14 cellular contexts compared by ENCODE assay signal in genomic region chr17:55451758-55452468, GRCh38. TPM values are rescaled to one million over a fixed set of nuclear protein-coding genes. Genes with fewer than 3 reads are reported as not detected.
DNase-seq lines count a peak whose midpoint lies in the region; ATAC-seq, FAIRE-seq and TF ChIP-seq lines count a peak whose summit lies in the region.
"Had no signal": no experiment of that assay in that cellular context is flagged by ENCODE, and none has a peak within 500 bp of the region (broad histone marks: within the 10 kb centered on the region; RNA-seq: fewer than 3 reads in every experiment).

No MANE protein-coding gene starts in this region.

- no TSS peak for BruUV-seq in A673 (replicated peaks; lab: Mats Ljungman, UMichigan)

- H3K4me1 ChIP-seq in A673 (ENCODE audit: insufficient read depth, low read length, poor library complexity, severe bottlenecking) (peaks cover 61% of the 10 kb centered on the region), mesenchymal stem cell (ENCODE audit: control insufficient read depth, insufficient read depth, low read depth, low read length) (peaks cover 14% of the 10 kb centered on the region)
- H3K4me1 ChIP-seq in CD4-positive, alpha-beta memory T cell (ENCODE audit: insufficient read depth, low read length), result no peaks in the 10 kb centered on the region
- H3K4me1 ChIP-seq: right atrium auricular region had no signal

- H3K4ac ChIP-seq in mesenchymal stem cell (ENCODE audit: low read depth in 1 of 2, low read length in 2 of 2), result peak overlapping the region in 1 of 2 experiments; percentile 88

- peak overlapping the region; percentile 75 for H4K91ac ChIP-seq in mesenchymal stem cell (ENCODE audit: low read length)

- H3K27ac Mint-ChIP-seq in CD4-positive, alpha-beta memory T cell, result no peak overlapping the region
- H3K27ac Mint-ChIP-seq: T-cell had no signal

- WGBS in mesenchymal stem cell, result 63% methylated on average over 3 of the region's 3 CpGs

- peak overlapping the region; percentile 75 to 92 for H3K18ac ChIP-seq in mesenchymal stem cell (ENCODE audit: low read depth in 1 of 2, low read length in 2 of 2)

- H3K9me3 ChIP-seq in A673 (ENCODE audit: low read depth, low read length, poor library complexity, severe bottlenecking), result no peaks in the 10 kb centered on the region
- H3K9me3 ChIP-seq in mesenchymal stem cell (ENCODE audit: control insufficient read depth, low read length), result no peaks in the 10 kb centered on the region
- no peaks in the 10 kb centered on the region for H3K9me3 ChIP-seq in CD4-positive, alpha-beta memory T cell (ENCODE audit: control insufficient read depth in 1 of 2, low read length in 2 of 2)
- H3K9me3 ChIP-seq: right atrium auricular region had no signal

- peaks cover 7 to 9% of the 10 kb centered on the region in 2 donors for H3K27me3 Mint-ChIP-seq in CD4-positive, alpha-beta memory T cell

- H2BK5ac ChIP-seq in mesenchymal stem cell (ENCODE audit: low read depth, low read length, poor library complexity, severe bottlenecking), result no peak overlapping the region

- no peak overlapping the region for H3K4me3 ChIP-seq in A673 (ENCODE audit: low read depth, low read length, poor library complexity, severe bottlenecking)
- H3K4me3 ChIP-seq in mesenchymal stem cell (ENCODE audit: insufficient read depth in 1 of 2, low read depth in 1 of 2, low read length in 2 of 2), result no peak overlapping the region
- H3K4me3 ChIP-seq in CD4-positive, alpha-beta memory T cell (ENCODE audit: low read length in 2 of 2), result no peak overlapping the region
- H3K4me3 ChIP-seq: right atrium auricular region had no signal

- CTCF ChIA-PET in A673 (lab: Charles Lee), result interaction anchor here (0.6 to 0.7 kb wide), 2 partner anchors 42 to 266 kb away, joined by 5 to 10 read pairs; no protein-coding TSS in a partner anchor
- CTCF ChIA-PET in CD4-positive, alpha-beta memory T cell (lab: Charles Lee; ENCODE audit: partially characterized antibody), result no interaction called here

- no peak overlapping the region for H3K4me2 ChIP-seq in mesenchymal stem cell (ENCODE audit: low read length, poor library complexity, severe bottlenecking)

- peak overlapping the region; percentile 65 for H3K9ac ChIP-seq in mesenchymal stem cell (ENCODE audit: low read length)

- peak overlapping the region; percentile 28 for H2BK15ac ChIP-seq in mesenchymal stem cell (ENCODE audit: low read depth, poor library complexity, severe bottlenecking)

- POLR2A ChIA-PET in A673 (lab: Charles Lee; ENCODE audit: low non-redundant PET), result interaction anchor here (0.6 kb wide), 1 partner anchor 247 kb away, joined by 7 read pairs; no protein-coding TSS in a partner anchor
- POLR2A ChIA-PET in CD4-positive, alpha-beta memory T cell (lab: Charles Lee; ENCODE audit: partially characterized antibody), result no interaction called here

- no peaks in the 10 kb centered on the region for H3K36me3 Mint-ChIP-seq in CD4-positive, alpha-beta memory T cell
- H3K36me3 Mint-ChIP-seq: T-cell had no signal

- H3K27me3 ChIP-seq in A673 (replicated peaks; ENCODE audit: insufficient read depth, low read depth, low read length, poor library complexity), result no peaks in the 10 kb centered on the region
- H3K27me3 ChIP-seq in mesenchymal stem cell (ENCODE audit: control insufficient read depth in 1 of 2, insufficient read depth in 1 of 2, low read length in 2 of 2), result no peaks in the 10 kb centered on the region
- no peaks in the 10 kb centered on the region for H3K27me3 ChIP-seq in CD4-positive, alpha-beta memory T cell (ENCODE audit: insufficient read depth, low read length)
- H3K27me3 ChIP-seq: right atrium auricular region had no signal

- H4K8ac ChIP-seq in mesenchymal stem cell (ENCODE audit: low read length), result peak overlapping the region; percentile 54

- peak overlapping the region in 1 of 2 experiments; percentile 95 for H2BK12ac ChIP-seq in mesenchymal stem cell (ENCODE audit: low read length in 2 of 2)

- H2BK120ac ChIP-seq in mesenchymal stem cell (ENCODE audit: low read depth, low read length), result peak overlapping the region; percentile 94

- DNase-seq in A673 (ENCODE audit: low spot score), result peak; percentile 63
- DNase-seq in HCEC 1CT, result peak; percentile 74
- DNase-seq in amniotic epithelial cell (ENCODE audit: low read depth), result peak; percentile 29
- DNase-seq in mesenchymal stem cell, result peak; percentile 89
- DNase-seq in CD4-positive, alpha-beta memory T cell, result no peak
- DNase-seq in GM10266 (ENCODE audit: extremely low spot score), result no peak
- no peak for DNase-seq in RCC 7860 (ENCODE audit: low spot score)
- DNase-seq: amygdala, NCI-H526, T-cell had no signal

- H3K36me3 ChIP-seq in A673 (ENCODE audit: insufficient read depth, low read length, poor library complexity, severe bottlenecking) (no peaks in the 10 kb centered on the region), mesenchymal stem cell (ENCODE audit: control insufficient read depth in 1 of 2, insufficient read depth in 2 of 2, low read depth in 1 of 2, low read length in 2 of 2) (no peaks in the 10 kb centered on the region)
- no peaks in the 10 kb centered on the region for H3K36me3 ChIP-seq in CD4-positive, alpha-beta memory T cell (ENCODE audit: insufficient read depth, low read length)
- H3K36me3 ChIP-seq: right atrium auricular region had no signal

- no peak for FAIRE-seq in RCC 7860 (lab: Jason Lieb, UNC)

- H3K14ac ChIP-seq in mesenchymal stem cell (ENCODE audit: low read length in 2 of 2), result no peak overlapping the region

- H3K27ac ChIP-seq in A673 (ENCODE audit: low read depth, low read length, poor library complexity, severe bottlenecking) (peak overlapping the region; percentile 31), mesenchymal stem cell (ENCODE audit: low read length, poor library complexity, severe bottlenecking) (no peak overlapping the region)
- H3K27ac ChIP-seq in CD4-positive, alpha-beta memory T cell (ENCODE audit: low read depth, low read length), result no peak overlapping the region
- H3K27ac ChIP-seq: epithelial cell of prostate, right atrium auricular region had no signal

- no peak overlapping the region for H2AK5ac ChIP-seq in mesenchymal stem cell (ENCODE audit: low read length, severe bottlenecking)

- TF ChIP-seq CTCF in A673 (conservative IDR thresholded peaks at IDR 0.05; ENCODE audit: low read depth, low read length), result no peak
- no peak for TF ChIP-seq CTCF in GM10266 (IDR thresholded peaks at IDR 0.05; ENCODE audit: control insufficient read depth, insufficient read depth, low read depth, missing control alignments)

- no peaks in the 10 kb centered on the region for H3K4me1 Mint-ChIP-seq in CD4-positive, alpha-beta memory T cell

- H3K9me3 Mint-ChIP-seq in CD4-positive, alpha-beta memory T cell, result no peaks in the 10 kb centered on the region
- H3K9me3 Mint-ChIP-seq: T-cell had no signal

- no peak overlapping the region for H2AFZ ChIP-seq in mesenchymal stem cell (ENCODE audit: low read depth, low read length)

- intact Hi-C loops in A673 (cut with micrococcal nuclease; ENCODE audit: unreplicated experiment), result loop anchor here (5.0 kb wide), 1 partner anchor 245 kb away; no protein-coding TSS in a partner anchor
- intact Hi-C loops in CD4-positive, alpha-beta memory T cell (cut with micrococcal nuclease), result no loop called here

- no peaks in the 10 kb centered on the region for H3K79me1 ChIP-seq in mesenchymal stem cell (replicated peaks; ENCODE audit: low read length, poor library complexity, severe bottlenecking)

- no peak overlapping the region for H3K23ac ChIP-seq in mesenchymal stem cell (ENCODE audit: low read length in 2 of 2)

- no peak for ATAC-seq in activated CD4-positive, CD25-positive, alpha-beta regulatory T cell treated with anti-CD3 and anti-CD28 coated beads, Interleukin-2, amount 50 U/mL, for 24 hours
- ATAC-seq: T-cell had no signal

- no peak overlapping the region for H3K4me3 Mint-ChIP-seq in CD4-positive, alpha-beta memory T cell
- H3K4me3 Mint-ChIP-seq: T-cell had no signal

RNA-seq across cellular contexts. Expression of gene MMD, which starts 30.3 kb away (rescaled TPM):
- total RNA-seq in A673 (2021), result 24.9 and 31.3 TPM in 2 replicates
- polyA plus RNA-seq in mesenchymal stem cell (2013, experiment 1 of 2), result 126 TPM
- 132 TPM for polyA plus RNA-seq in mesenchymal stem cell (2013, experiment 2 of 2)
- total RNA-seq in CD4-positive, alpha-beta memory T cell, result 1 to 10 TPM; 4.2 to 9.2 TPM
- polyA plus RNA-seq in CD4-positive, alpha-beta memory T cell, result 10 to 100 TPM in 1 of 2 donors, 1 to 10 TPM in 1; 9.1 to 20.0 TPM

RNA-seq across cellular contexts. Expression of gene SMIM36, which starts 59.3 kb away (rescaled TPM):
- not detected in 2 replicates for total RNA-seq in A673 (2021)
- polyA plus RNA-seq in mesenchymal stem cell (2013, experiment 1 of 2), result not detected
- polyA plus RNA-seq in mesenchymal stem cell (2013, experiment 2 of 2), result not detected
- total RNA-seq in CD4-positive, alpha-beta memory T cell, result not detected
- not detected for polyA plus RNA-seq in CD4-positive, alpha-beta memory T cell
- total RNA-seq: activated CD8-positive, alpha-beta memory T cell treated with anti-CD3 and anti-CD28 coated beads for 36 hours; right atrium auricular region; T-cell had no signal

Comparison
In these comparisons a context has a peak if more than half of its experiments do, and no peak if none do; other contexts are left out.
1. DNase-seq: peak in A673 (single experiment), HCEC 1CT (single experiment), amniotic epithelial cell (single experiment) and mesenchymal stem cell (single experiment); none in CD4-positive, alpha-beta memory T cell (0 of 5), GM10266 (single experiment) and RCC 7860 (single experiment).